ENCODE assay signal across 8 cellular contexts in the genomic region with DNA sequence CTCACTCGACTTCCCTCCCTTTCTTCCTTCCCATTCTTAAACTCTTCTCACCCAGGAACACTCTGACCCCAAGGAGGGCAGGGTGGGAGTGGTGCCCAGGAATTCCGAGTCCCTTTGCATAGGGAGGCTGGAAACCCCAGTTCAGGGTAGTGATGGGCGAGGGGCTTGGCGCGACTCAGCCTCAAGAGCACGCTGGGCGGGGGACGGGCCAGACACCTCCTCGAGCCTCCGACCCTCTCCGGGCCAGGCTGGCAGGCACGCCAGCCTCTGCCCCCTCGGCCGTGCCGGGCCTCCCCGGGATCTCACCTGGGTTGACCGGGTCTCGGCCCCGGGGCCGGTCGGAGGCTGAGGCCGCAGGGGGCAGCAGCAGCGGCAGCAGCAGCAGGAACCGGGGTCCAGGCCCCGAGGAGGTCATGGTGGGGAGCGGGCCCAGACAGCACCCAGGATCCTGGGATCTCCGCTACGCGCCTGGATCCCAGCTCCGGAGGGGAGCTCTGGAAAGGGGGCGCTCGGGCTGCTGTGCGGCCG. TPM values are rescaled to one million over a fixed set of nuclear protein-coding genes. Genes with fewer than 3 reads are reported as not detected.
DNase-seq lines count a peak whose midpoint lies in the region; ATAC-seq, FAIRE-seq and TF ChIP-seq lines count a peak whose summit lies in the region.

No MANE protein-coding gene starts in this region.

- H3K9ac ChIP-seq in HCT116 (ENCODE audit: low read length) = peak overlapping the region; percentile 85
- H3K9ac ChIP-seq in neural progenitor cell = peak overlapping the region; percentile 28

- intact Hi-C loops in HCT116 (cut with micrococcal nuclease) (no loop called here), PC-9 (cut with micrococcal nuclease; ENCODE audit: unreplicated experiment) (loop anchor here (1.0 kb wide), 1 partner anchor 35 kb away; no protein-coding TSS in a partner anchor)

- RAD21 ChIA-PET in HCT116 (lab: Charles Lee; ENCODE audit: low non-redundant PET in 1 of 2, low total read pairs in 2 of 2, uncharacterized antibody in 2 of 2, unreplicated experiment in 2 of 2) = interaction anchor here (0.5 to 1.5 kb wide), 5 partner anchors 16 to 117 kb away, joined by 3 to 10 read pairs (median 4); no protein-coding TSS in a partner anchor

- H4K20me1 ChIP-seq in HCT116 (ENCODE audit: insufficient read depth) (no peaks in the 10 kb centered on the region), PC-9 (ENCODE audit: insufficient read depth) (no peaks in the 10 kb centered on the region; the same call in 1 of the 2 replicates), neural progenitor cell (ENCODE audit: low read depth) (no peaks in the 10 kb centered on the region)

- DNase-seq in HCT116 (ENCODE audit: low read depth, low spot score) (no peak), PC-9 (no peak), endothelial cell (ENCODE audit: low spot score) (peak; percentile 31), neural progenitor cell (ENCODE audit: low spot score) (peak; percentile 59), D721Med (ENCODE audit: insufficient read length, low spot score) (no peak), NCI-H1105 treated with DMSO at 0.1 percent for 48 hours (lab: John Stamatoyannopoulos, UW) (no peak)

- no peaks in the 10 kb centered on the region for H3K9me3 ChIP-seq in HCT116 (ENCODE audit: control insufficient read depth in 1 of 2, insufficient read depth in 1 of 2, low read depth in 1 of 2, low read length in 2 of 2)
- no peaks in the 10 kb centered on the region for H3K9me3 ChIP-seq in PC-9 (ENCODE audit: insufficient read depth, low read depth)
- H3K9me3 ChIP-seq in neural progenitor cell (ENCODE audit: low read depth) = no peaks in the 10 kb centered on the region

- BruUV-seq in HCT116 (replicated peaks; lab: Mats Ljungman, UMichigan) (no TSS peak), PC-9 (replicated peaks; lab: Mats Ljungman, UMichigan) (TSS peak; percentile 39)

- peak overlapping the region; percentile 93 to 97 for H3K4me3 ChIP-seq in HCT116 (replicated peaks in 1 of 2; ENCODE audit: low read depth in 1 of 2, low read length in 2 of 2)
- peak overlapping the region; percentile 82 for H3K4me3 ChIP-seq in PC-9
- H3K4me3 ChIP-seq in neural progenitor cell = peak overlapping the region; percentile 91

- H3K27me3 ChIP-seq in HCT116 (ENCODE audit: insufficient read depth, low read length) (no peaks in the 10 kb centered on the region), PC-9 (ENCODE audit: insufficient read depth, low read depth) (no peaks in the 10 kb centered on the region), neural progenitor cell (no peaks in the 10 kb centered on the region)

- no peaks in the 10 kb centered on the region for H3F3A ChIP-seq in PC-9 (ENCODE audit: insufficient read depth, low read depth)
- peaks cover 12% of the 10 kb centered on the region for H3F3A ChIP-seq in neural progenitor cell (ENCODE audit: low read depth)

- ATAC-seq in GM18498 (IDR thresholded peaks at IDR 0.05; ENCODE audit: unreplicated experiment) = peak; percentile 29
- no peak; the same call in 1 of the 2 replicates for ATAC-seq in HCT116
- ATAC-seq in HG02623 (IDR thresholded peaks at IDR 0.05; ENCODE audit: unreplicated experiment) = no peak

- H3K27ac Mint-ChIP-seq in endothelial cell (ENCODE audit: unreplicated experiment) = peak overlapping the region; percentile 97
- H3K27ac Mint-ChIP-seq in neural progenitor cell = peak overlapping the region; percentile 88

- H3K27me3 Mint-ChIP-seq in endothelial cell (ENCODE audit: unreplicated experiment) (peaks cover 15% of the 10 kb centered on the region), neural progenitor cell (ENCODE audit: insufficient read depth, low read depth) (peaks cover 16% of the 10 kb centered on the region)

- CTCF ChIA-PET in HCT116 (lab: Charles Lee) = interaction anchor here (1.2 to 2.3 kb wide), 6 partner anchors 24 to 74 kb away, joined by 3 to 21 read pairs (median 13); a partner anchor contains a TSS
- CTCF ChIA-PET in PC-9 (lab: Charles Lee) = interaction anchor here (0.6 to 1.7 kb wide), 6 partner anchors 18 to 491 kb away, joined by 3 to 22 read pairs (median 7); a partner anchor contains a TSS

- H2AFZ ChIP-seq in HCT116 (ENCODE audit: low read depth, low read length, poor library complexity, severe bottlenecking) = no peak overlapping the region
- peak overlapping the region; percentile 94 for H2AFZ ChIP-seq in PC-9
- H2AFZ ChIP-seq in neural progenitor cell (replicated peaks) = peak overlapping the region; percentile 92

- TF ChIP-seq CTCF in HCT116 (IDR thresholded peaks at IDR 0.05 in 2 of 3, conservative IDR thresholded peaks at IDR 0.05 in 1 of 3; ENCODE audit: borderline replicate concordance in 1 of 3, insufficient read depth in 1 of 3, low read depth in 2 of 3, low read length in 2 of 3) (0 out of 6 replicates have a peak, but pooled peaks of 1 of the 3 experiments have one; percentile 2), PC-9 (conservative IDR thresholded peaks at IDR 0.05) (no peak; the same call in 1 of the 2 replicates), endothelial cell (IDR thresholded peaks at IDR 0.05; ENCODE audit: unreplicated experiment) (no peak), neural progenitor cell (IDR thresholded peaks at IDR 0.05) (no peak), D721Med (IDR thresholded peaks at IDR 0.05; ENCODE audit: insufficient read depth, missing control alignments) (no peak)

- H3K79me2 ChIP-seq in HCT116 (ENCODE audit: insufficient read depth, low read length) (peaks cover 43% of the 10 kb centered on the region), PC-9 (ENCODE audit: low read depth) (peaks cover 38% of the 10 kb centered on the region), neural progenitor cell (ENCODE audit: low read depth) (peaks cover 34% of the 10 kb centered on the region)

- H3K4me2 ChIP-seq in HCT116 (ENCODE audit: low read length) (peak overlapping the region; percentile 97), PC-9 (peak overlapping the region; percentile 83), neural progenitor cell (peak overlapping the region; percentile 99)

- H3K9me2 ChIP-seq in HCT116 (ENCODE audit: insufficient read depth) (no peaks in the 10 kb centered on the region), PC-9 (ENCODE audit: insufficient read depth) (no peaks in the 10 kb centered on the region)

- no peak for TF ChIP-seq RAD21 in HCT116 (IDR thresholded peaks at IDR 0.05; ENCODE audit: low read depth)

- POLR2A ChIA-PET in HCT116 (lab: Charles Lee) (interaction anchor here (0.5 to 1.8 kb wide), 8 partner anchors 28 to 327 kb away, joined by 3 to 11 read pairs (median 4); a partner anchor contains a TSS), PC-9 (lab: Charles Lee; ENCODE audit: unreplicated experiment) (interaction anchor here (0.6 to 1.7 kb wide), 6 partner anchors 12 to 789 kb away, joined by 3 to 61 read pairs (median 6); a partner anchor contains a TSS)

- H3K9me3 Mint-ChIP-seq in endothelial cell (ENCODE audit: unreplicated experiment) (no peaks in the 10 kb centered on the region), neural progenitor cell (no peaks in the 10 kb centered on the region)

- H3K36me3 ChIP-seq in HCT116 (ENCODE audit: control insufficient read depth in 1 of 2, insufficient read depth in 2 of 2, low read length in 2 of 2) = peaks cover 0 to 9% of the 10 kb centered on the region in 2 experiments; a peak in 3 of 4 replicates
- H3K36me3 ChIP-seq in PC-9 (ENCODE audit: low read depth) = no peaks in the 10 kb centered on the region
- H3K36me3 ChIP-seq in neural progenitor cell = no peaks in the 10 kb centered on the region

- peaks cover 0 to 21% of the 10 kb centered on the region in 2 experiments; a peak in 2 of 4 replicates for H3K4me1 ChIP-seq in HCT116 (ENCODE audit: control insufficient read depth in 1 of 2, insufficient read depth in 2 of 2, low read length in 2 of 2)
- 0 out of 2 replicates have a peak, but pooled peaks cover 12% of the 10 kb centered on the region for H3K4me1 ChIP-seq in PC-9 (replicated peaks; ENCODE audit: insufficient read depth)
- peaks cover 8% of the 10 kb centered on the region for H3K4me1 ChIP-seq in neural progenitor cell

- H3K4me1 Mint-ChIP-seq in endothelial cell (ENCODE audit: unreplicated experiment) (peaks cover 17% of the 10 kb centered on the region), neural progenitor cell (peaks cover 28% of the 10 kb centered on the region)

- no peak for TF ChIP-seq POLR2A in HCT116 (IDR thresholded peaks at IDR 0.05; ENCODE audit: borderline replicate concordance, extremely low read depth, insufficient read depth, insufficient read length)

- H3K27ac ChIP-seq in HCT116 (ENCODE audit: low read depth, low read length) (peak overlapping the region; percentile 91), PC-9 (peak overlapping the region; percentile 80; the same call in 1 of the 2 replicates), neural progenitor cell (no peak overlapping the region)

- H3K36me3 Mint-ChIP-seq in endothelial cell (ENCODE audit: low read depth, unreplicated experiment) (no peaks in the 10 kb centered on the region), neural progenitor cell (no peaks in the 10 kb centered on the region)

- FAIRE-seq in D721Med (lab: Jason Lieb, UNC) = no peak

- H3K4me3 Mint-ChIP-seq in endothelial cell (ENCODE audit: unreplicated experiment) (peak overlapping the region; percentile 97), neural progenitor cell (peak overlapping the region; percentile 98)

TF ChIP-seq in HCT116, 20 proteins besides CTCF, POLR2A, EP300 and RAD21 (continues in another document):
- TF ChIP-seq SP1 (IDR thresholded peaks at IDR 0.05; ENCODE audit: low read depth) = no peak
- TF ChIP-seq CEBPB (IDR thresholded peaks at IDR 0.05; ENCODE audit: low read depth) = no peak

RNA-seq across cellular contexts. Expression of a gene that starts 0.5 kb away (rescaled TPM):
- total RNA-seq in HCT116 (2021; ENCODE audit: unreplicated experiment) = 83.7 TPM
- polyA plus RNA-seq in HCT116 (2012) = 110 and 113 TPM in 2 replicates
- total RNA-seq in PC-9 (2021) = 93.2 and 105 TPM in 2 replicates
- 73.0 TPM for total RNA-seq in endothelial cell (ENCODE audit: unreplicated experiment)
- 9.4 and 19.9 TPM in 2 replicates for total RNA-seq in neural progenitor cell (ENCODE audit: low replicate concordance)

RNA-seq across cellular contexts. Expression of a gene that starts 1.0 kb away (rescaled TPM):
- total RNA-seq in HCT116 (2021; ENCODE audit: unreplicated experiment) = 69.4 TPM
- 42.1 and 53.5 TPM in 2 replicates for polyA plus RNA-seq in HCT116 (2012)
- total RNA-seq in PC-9 (2021) = 105 and 110 TPM in 2 replicates
- 71.5 TPM for total RNA-seq in endothelial cell (ENCODE audit: unreplicated experiment)
- total RNA-seq in neural progenitor cell (ENCODE audit: low replicate concordance) = 39.1 and 52.9 TPM in 2 replicates

RNA-seq across cellular contexts. Expression of a gene that starts 16.1 kb away (rescaled TPM):
- total RNA-seq in HCT116 (2021; ENCODE audit: unreplicated experiment) (not detected), PC-9 (2021) (not detected in 2 replicates), endothelial cell (ENCODE audit: unreplicated experiment) (not detected), neural progenitor cell (ENCODE audit: low replicate concordance) (not detected in 2 replicates)
- 0.04 TPM in 1 of 2 replicates, not detected in the other for polyA plus RNA-seq in HCT116 (2012)

RNA-seq across cellular contexts. Expression of a gene that starts 20.7 kb away (rescaled TPM):
- total RNA-seq in HCT116 (2021; ENCODE audit: unreplicated experiment) (16.9 TPM), PC-9 (2021) (16.0 and 17.2 TPM in 2 replicates), endothelial cell (ENCODE audit: unreplicated experiment) (10.5 TPM), neural progenitor cell (ENCODE audit: low replicate concordance) (1.2 and 4.6 TPM in 2 replicates)
- polyA plus RNA-seq in HCT116 (2012) = 8.8 and 8.9 TPM in 2 replicates

RNA-seq across cellular contexts. Expression of a gene that starts 28.0 kb away (rescaled TPM):
- 114 TPM for total RNA-seq in HCT116 (2021; ENCODE audit: unreplicated experiment)
- 179 and 201 TPM in 2 replicates for polyA plus RNA-seq in HCT116 (2012)
- 184 and 200 TPM in 2 replicates for total RNA-seq in PC-9 (2021)
- 150 TPM for total RNA-seq in endothelial cell (ENCODE audit: unreplicated experiment)
- 92.2 and 120 TPM in 2 replicates for total RNA-seq in neural progenitor cell (ENCODE audit: low replicate concordance)

Comparison
In these comparisons a context has a peak if more than half of its experiments do, and no peak if none do; other contexts are left out.
1. DNase-seq: peak in endothelial cell (single experiment) and neural progenitor cell (single experiment); none in HCT116 (single experiment), PC-9 (0 of 2), D721Med (single experiment) and NCI-H1105 treated with DMSO at 0.1 percent for 48 hours (single experiment).
2. Peak in every context shown above with its lines, with median percentiles within 50 percentile points of each other: H3K4me2 ChIP-seq and H3K4me3 ChIP-seq.